ENCODE assay signal across 28 cellular contexts in the genomic region with DNA sequence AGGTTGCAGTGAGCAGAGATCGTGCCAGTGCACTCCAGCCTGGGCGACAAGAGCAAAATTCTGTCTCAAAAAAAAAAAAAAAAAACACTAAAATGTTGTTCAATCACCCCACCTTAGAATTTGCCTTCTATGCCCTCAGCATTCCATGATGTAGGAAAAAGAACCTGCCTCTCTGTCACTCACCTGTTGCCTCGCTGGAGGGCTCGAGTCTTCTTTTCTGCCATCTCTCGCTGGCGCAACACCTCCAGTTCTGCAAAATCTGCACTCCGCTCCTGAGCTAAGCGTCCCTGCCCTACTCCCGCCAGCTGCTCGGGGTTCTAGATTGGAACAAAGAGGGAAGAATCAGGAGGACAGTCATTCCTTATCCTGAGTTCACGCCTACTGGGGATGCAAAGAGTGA. TPM values are rescaled to one million over a fixed set of nuclear protein-coding genes. Genes with fewer than 3 reads are reported as not detected.
DNase-seq lines count a peak whose midpoint lies in the region; ATAC-seq and TF ChIP-seq lines count a peak whose summit lies in the region.
"Had no signal": no experiment of that assay in that cellular context is flagged by ENCODE, and none has a peak within 500 bp of the region (broad histone marks: within the 10 kb centered on the region; RNA-seq: fewer than 3 reads in every experiment).

No MANE protein-coding gene starts in this region.

- peak overlapping the region; percentile 36 for H3K27ac Mint-ChIP-seq in activated T-helper 1 cell treated with anti-CD3 and anti-CD28 coated beads, Interleukin-12 subunit alpha, Interleukin-12 subunit beta, Interleukin-2, Interleukin-4 antibody, amounts not matched to agents 30 ng/mL and 10 ng/mL and 1 ng/mL, durations not matched to agents 14 hours and 24 hours and 36 hours
- H3K27ac Mint-ChIP-seq in neural crest cell (ENCODE audit: unreplicated experiment) = peak overlapping the region; percentile 12
- H3K27ac Mint-ChIP-seq in stimulated activated naive B cell treated with anti-CD40 and anti-IgM and Interleukin-4, amounts not matched to agents 10 μg/mL and 1 μg/mL and 100 μg/mL, for 72 hours = peak overlapping the region; percentile 51
- H3K27ac Mint-ChIP-seq: CD4-positive, alpha-beta memory T cell had no signal

- intact Hi-C loops in activated T-helper 1 cell treated with anti-CD3 and anti-CD28 coated beads, Interleukin-12 subunit alpha, Interleukin-12 subunit beta, Interleukin-2, Interleukin-4 antibody, amounts not matched to agents 30 ng/mL and 10 ng/mL and 1 ng/mL, durations not matched to agents 14 hours and 24 hours and 36 hours (cut with micrococcal nuclease) = no loop called here

- no peak for ATAC-seq in stimulated activated naive B cell treated with anti-CD40 and anti-IgM and Interleukin-4, amounts not matched to agents 10 μg/mL and 1 μg/mL and 100 μg/mL, for 72 hours (replicated peaks)
- ATAC-seq in GM18505 (IDR thresholded peaks at IDR 0.05; ENCODE audit: unreplicated experiment) = no peak
- ATAC-seq in HG03159 (IDR thresholded peaks at IDR 0.05; ENCODE audit: unreplicated experiment) = no peak
- ATAC-seq: GM12878 had no signal

- POLR2A ChIA-PET in HEK293 (lab: Yijun Ruan, JAX) = no interaction called here

- H3K36me3 Mint-ChIP-seq in activated T-helper 1 cell treated with anti-CD3 and anti-CD28 coated beads, Interleukin-12 subunit alpha, Interleukin-12 subunit beta, Interleukin-2, Interleukin-4 antibody, amounts not matched to agents 30 ng/mL and 10 ng/mL and 1 ng/mL, durations not matched to agents 14 hours and 24 hours and 36 hours (ENCODE audit: low read depth) = peaks cover 14% of the 10 kb centered on the region
- H3K36me3 Mint-ChIP-seq in neural crest cell (ENCODE audit: low read depth) = peaks cover 12% of the 10 kb centered on the region
- peaks cover 26 to 41% of the 10 kb centered on the region in 2 donors for H3K36me3 Mint-ChIP-seq in stimulated activated naive B cell treated with anti-CD40 and anti-IgM and Interleukin-4, amounts not matched to agents 10 μg/mL and 1 μg/mL and 100 μg/mL, for 72 hours

- TF ChIP-seq POLR2A in tibial nerve (IDR thresholded peaks at IDR 0.05) = no peak
- no peak for TF ChIP-seq POLR2A in GM18505 (IDR thresholded peaks at IDR 0.05; ENCODE audit: borderline replicate concordance, extremely low read depth, insufficient read depth, insufficient read length)

- H3K4me1 Mint-ChIP-seq in activated T-helper 1 cell treated with anti-CD3 and anti-CD28 coated beads, Interleukin-12 subunit alpha, Interleukin-12 subunit beta, Interleukin-2, Interleukin-4 antibody, amounts not matched to agents 30 ng/mL and 10 ng/mL and 1 ng/mL, durations not matched to agents 14 hours and 24 hours and 36 hours (ENCODE audit: low read depth) = no peaks in the 10 kb centered on the region
- no peaks in the 10 kb centered on the region for H3K4me1 Mint-ChIP-seq in neural crest cell
- H3K4me1 Mint-ChIP-seq in stimulated activated naive B cell treated with anti-CD40 and anti-IgM and Interleukin-4, amounts not matched to agents 10 μg/mL and 1 μg/mL and 100 μg/mL, for 72 hours = no peaks in the 10 kb centered on the region
- H3K4me1 Mint-ChIP-seq: CD14-positive monocyte; CD4-positive, alpha-beta memory T cell had no signal

- no peaks in the 10 kb centered on the region for H3K27me3 Mint-ChIP-seq in activated T-helper 1 cell treated with anti-CD3 and anti-CD28 coated beads, Interleukin-12 subunit alpha, Interleukin-12 subunit beta, Interleukin-2, Interleukin-4 antibody, amounts not matched to agents 30 ng/mL and 10 ng/mL and 1 ng/mL, durations not matched to agents 14 hours and 24 hours and 36 hours (ENCODE audit: insufficient read depth)
- H3K27me3 Mint-ChIP-seq in neural crest cell (ENCODE audit: low read depth) = no peaks in the 10 kb centered on the region
- no peaks in the 10 kb centered on the region for H3K27me3 Mint-ChIP-seq in stimulated activated naive B cell treated with anti-CD40 and anti-IgM and Interleukin-4, amounts not matched to agents 10 μg/mL and 1 μg/mL and 100 μg/mL, for 72 hours
- H3K27me3 Mint-ChIP-seq: CD4-positive, alpha-beta memory T cell; CD4-positive, CD25-positive, alpha-beta regulatory T cell had no signal

- 93 to 94% methylated on average over 11 of the region's 11 CpGs for whole genome bisulfite sequencing in tibial nerve, 2 donors

- DNase-seq in activated T-helper 1 cell treated with anti-CD3 and anti-CD28 coated beads, Interleukin-12 subunit alpha, Interleukin-12 subunit beta, Interleukin-2, Interleukin-4 antibody, amounts not matched to agents 30 ng/mL and 10 ng/mL and 1 ng/mL, durations not matched to agents 14 hours and 24 hours and 36 hours (ENCODE audit: low spot score) = no peak
- DNase-seq in neural crest cell (ENCODE audit: low read depth, low spot score) (no peak), tibial nerve (ENCODE audit: low spot score in 2 of 2) (no peak)
- DNase-seq in stimulated activated naive B cell treated with anti-CD40 and anti-IgM and Interleukin-4, amounts not matched to agents 10 μg/mL and 1 μg/mL and 100 μg/mL, for 72 hours = no peak
- DNase-seq: 8988T; ACHN; BE2C; C1 segment of cervical spinal cord; CD4-positive, alpha-beta memory T cell; CD4-positive, CD25-positive, alpha-beta regulatory T cell; CD8-positive, alpha-beta memory T cell; COR-L47; DMS 273 treated with DMSO at 0.1 percent for 48 hours; DMS153; DMS53; DMS79; DND-41; EL; GDM1 had no signal

- H3K27me3 ChIP-seq in tibial nerve = no peaks in the 10 kb centered on the region
- H3K27me3 ChIP-seq: BE2C, BLaER1 had no signal

- peaks cover 38 to 65% of the 10 kb centered on the region in 2 experiments for H3K36me3 ChIP-seq in HEK293 (ENCODE audit: control insufficient read depth in 2 of 2, insufficient read depth in 1 of 2, low read length in 2 of 2)
- H3K36me3 ChIP-seq in tibial nerve = peaks cover 0 to 47% (median 0%) of the 10 kb centered on the region in 3 donors

- H3K4me3 ChIP-seq in HEK293 (ENCODE audit: low read depth, low read length) = no peak overlapping the region
- H3K4me3 ChIP-seq in tibial nerve = no peak overlapping the region
- H3K4me3 ChIP-seq: BLaER1, GM12878 had no signal

- no peaks in the 10 kb centered on the region for H3K9me3 Mint-ChIP-seq in activated T-helper 1 cell treated with anti-CD3 and anti-CD28 coated beads, Interleukin-12 subunit alpha, Interleukin-12 subunit beta, Interleukin-2, Interleukin-4 antibody, amounts not matched to agents 30 ng/mL and 10 ng/mL and 1 ng/mL, durations not matched to agents 14 hours and 24 hours and 36 hours
- no peaks in the 10 kb centered on the region for H3K9me3 Mint-ChIP-seq in neural crest cell
- no peaks in the 10 kb centered on the region for H3K9me3 Mint-ChIP-seq in stimulated activated naive B cell treated with anti-CD40 and anti-IgM and Interleukin-4, amounts not matched to agents 10 μg/mL and 1 μg/mL and 100 μg/mL, for 72 hours
- H3K9me3 Mint-ChIP-seq: CD14-positive monocyte; CD4-positive, alpha-beta memory T cell; CD4-positive, CD25-positive, alpha-beta regulatory T cell; CD8-positive, alpha-beta memory T cell had no signal

- CTCF ChIA-PET in HEK293 (lab: Yijun Ruan, JAX) = no interaction called here

- H3K4me3 Mint-ChIP-seq in activated T-helper 1 cell treated with anti-CD3 and anti-CD28 coated beads, Interleukin-12 subunit alpha, Interleukin-12 subunit beta, Interleukin-2, Interleukin-4 antibody, amounts not matched to agents 30 ng/mL and 10 ng/mL and 1 ng/mL, durations not matched to agents 14 hours and 24 hours and 36 hours = no peak overlapping the region
- H3K4me3 Mint-ChIP-seq in neural crest cell = no peak overlapping the region
- H3K4me3 Mint-ChIP-seq in stimulated activated naive B cell treated with anti-CD40 and anti-IgM and Interleukin-4, amounts not matched to agents 10 μg/mL and 1 μg/mL and 100 μg/mL, for 72 hours = no peak overlapping the region
- H3K4me3 Mint-ChIP-seq: CD14-positive monocyte; CD4-positive, alpha-beta memory T cell; CD4-positive, CD25-positive, alpha-beta regulatory T cell; CD8-positive, alpha-beta memory T cell had no signal

- H3K4me1 ChIP-seq in HEK293 (ENCODE audit: control insufficient read depth, insufficient read depth, low read length) (no peaks in the 10 kb centered on the region), tibial nerve (no peaks in the 10 kb centered on the region)
- H3K4me1 ChIP-seq: BE2C had no signal

- no peak for TF ChIP-seq CTCF in HEK293 (tag by site-specific recombination; IDR thresholded peaks at IDR 0.05)
- no peak for TF ChIP-seq CTCF in neural crest cell (conservative IDR thresholded peaks at IDR 0.05)
- no peak for TF ChIP-seq CTCF in tibial nerve (IDR thresholded peaks at IDR 0.05)

- no peak overlapping the region for H3K27ac ChIP-seq in HEK293 (ENCODE audit: extremely low read depth, low read depth, low read length)
- no peak overlapping the region for H3K27ac ChIP-seq in tibial nerve
- H3K27ac ChIP-seq: BLaER1 had no signal

- TF ChIP-seq EP300 in tibial nerve (IDR thresholded peaks at IDR 0.05) = no peak

- H3K9me3 ChIP-seq in HEK293 (ENCODE audit: control insufficient read depth, insufficient read depth, low read depth, low read length) (no peaks in the 10 kb centered on the region), tibial nerve (no peaks in the 10 kb centered on the region)
- H3K9me3 ChIP-seq: BE2C, BLaER1 had no signal

TF ChIP-seq in HEK293, 187 proteins besides CTCF, POLR2A, EP300 and RAD21 (continues in another document):
- peak; percentile 61 for TF ChIP-seq SCRT1 (tag by site-specific recombination; IDR thresholded peaks at IDR 0.05; ENCODE audit: borderline replicate concordance)
- peak; percentile 65 for TF ChIP-seq SCRT2 (tag by site-specific recombination; IDR thresholded peaks at IDR 0.05)

RNA-seq across cellular contexts. Expression of gene TIMELESS, which starts 17.9 kb away (rescaled TPM):
- total RNA-seq in activated T-helper 1 cell treated with anti-CD3 and anti-CD28 coated beads, Interleukin-12 subunit alpha, Interleukin-12 subunit beta, Interleukin-2, Interleukin-4 antibody, amounts not matched to agents 30 ng/mL and 10 ng/mL and 1 ng/mL, durations not matched to agents 14 hours and 24 hours and 36 hours = 44.9 and 45.8 TPM in 2 replicates
- total RNA-seq in neural crest cell (108 and 110 TPM in 2 replicates), tibial nerve (1 to 10 TPM; 3.6 to 5.1 (median 4.2) TPM)

RNA-seq across cellular contexts. Expression of gene MIP, which starts 23.2 kb away (rescaled TPM):
- not detected in 2 replicates for total RNA-seq in activated T-helper 1 cell treated with anti-CD3 and anti-CD28 coated beads, Interleukin-12 subunit alpha, Interleukin-12 subunit beta, Interleukin-2, Interleukin-4 antibody, amounts not matched to agents 30 ng/mL and 10 ng/mL and 1 ng/mL, durations not matched to agents 14 hours and 24 hours and 36 hours
- total RNA-seq in neural crest cell (not detected in 2 replicates), tibial nerve (not detected)
- total RNA-seq: A673; CD4-positive, alpha-beta memory T cell; CD4-positive, CD25-positive, alpha-beta regulatory T cell; CD8-positive, alpha-beta memory T cell; Daoy; G401 had no signal

RNA-seq across cellular contexts. Expression of gene SPRYD4, which starts 37.1 kb away (rescaled TPM):
- 5.0 and 5.5 TPM in 2 replicates for total RNA-seq in activated T-helper 1 cell treated with anti-CD3 and anti-CD28 coated beads, Interleukin-12 subunit alpha, Interleukin-12 subunit beta, Interleukin-2, Interleukin-4 antibody, amounts not matched to agents 30 ng/mL and 10 ng/mL and 1 ng/mL, durations not matched to agents 14 hours and 24 hours and 36 hours
- 4.9 and 5.1 TPM in 2 replicates for total RNA-seq in neural crest cell
- 1 to 10 TPM; 2.4 to 3.1 (median 2.8) TPM for total RNA-seq in tibial nerve

RNA-seq across cellular contexts. Expression of gene GLS2, which starts 56.7 kb away (rescaled TPM):
- 1.5 and 2.6 TPM in 2 replicates for total RNA-seq in activated T-helper 1 cell treated with anti-CD3 and anti-CD28 coated beads, Interleukin-12 subunit alpha, Interleukin-12 subunit beta, Interleukin-2, Interleukin-4 antibody, amounts not matched to agents 30 ng/mL and 10 ng/mL and 1 ng/mL, durations not matched to agents 14 hours and 24 hours and 36 hours
- total RNA-seq in neural crest cell (0.30 and 0.35 TPM in 2 replicates), tibial nerve (1 to 10 TPM in 3 of 4 donors, not detected in 1; 2.1 to 3.1 (median 2.1) TPM)
- total RNA-seq: A673 had no signal
